Comparison of ENCODE assay signal across 24 cellular contexts in the genomic region with DNA sequence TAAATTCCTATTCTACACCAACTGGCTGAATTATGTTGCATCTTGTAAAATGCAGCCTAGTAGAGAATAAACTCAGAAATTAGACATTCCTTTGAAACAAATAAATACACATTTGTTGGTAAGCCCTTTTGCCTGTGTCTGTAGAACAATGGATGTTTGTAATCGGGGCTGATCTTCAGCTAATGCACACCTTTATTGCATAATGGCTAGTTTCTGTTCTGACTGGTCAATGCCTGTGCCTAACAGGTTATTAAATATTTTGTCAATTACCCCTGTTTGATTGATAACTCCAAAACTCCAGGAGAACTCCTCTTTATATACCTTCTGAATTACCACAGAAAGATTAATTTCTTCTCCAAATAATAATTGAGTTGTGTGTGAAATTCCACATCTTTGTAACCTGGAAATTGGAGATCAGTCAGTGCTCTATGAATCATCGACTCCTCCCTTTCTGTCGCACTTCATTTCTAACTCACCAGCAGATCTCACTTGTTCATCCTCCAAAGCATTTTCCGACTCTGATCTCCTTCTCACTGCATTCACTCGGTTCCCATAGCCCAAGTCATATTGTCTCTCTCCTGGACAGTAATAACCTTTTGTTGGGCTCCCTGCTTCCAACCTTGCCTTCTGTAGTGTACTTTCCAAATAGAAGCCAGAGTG.
"Had no signal": no experiment of that assay in that cellular context is flagged by ENCODE, and none has a peak within 500 bp of the region (broad histone marks: within the 10 kb centered on the region; RNA-seq: fewer than 3 reads in every experiment).

No MANE protein-coding gene starts in this region.

- H3K27me3 Mint-ChIP-seq: activated CD4-positive, alpha-beta memory T cell treated with anti-CD3 and anti-CD28 coated beads, Interleukin-2, amount 10 ng/mL, durations not matched to agents 7 days and 5 days; activated naive CD4-positive, alpha-beta T cell treated with anti-CD3 and anti-CD28 coated beads, Interleukin-2, amount 10 ng/mL, durations not matched to agents 7 days and 5 days; brain; stimulated activated naive CD8-positive, alpha-beta T cell treated with anti-CD3 and anti-CD28 coated beads, Interleukin-15, Interleukin-2, amounts not matched to agents 100 ng/mL and 50 ng/mL, for 24 hours had no signal

- H3K4me1 Mint-ChIP-seq: activated CD4-positive, alpha-beta memory T cell treated with anti-CD3 and anti-CD28 coated beads, Interleukin-2, amount 10 ng/mL, durations not matched to agents 7 days and 5 days; activated CD4-positive, alpha-beta T cell treated with anti-CD3 and anti-CD28 coated beads, Interleukin-2, amount 10 ng/mL, durations not matched to agents 24 days and 14 days; activated CD8-positive, alpha-beta memory T cell treated with anti-CD3 and anti-CD28 coated beads, Interleukin-2, amount 10 ng/mL, durations not matched to agents 7 days and 5 days; activated naive CD4-positive, alpha-beta T cell treated with anti-CD3 and anti-CD28 coated beads, Interleukin-2, amount 10 ng/mL, durations not matched to agents 7 days and 5 days had no signal

- H3K27me3 ChIP-seq: esophagus muscularis mucosa, gastrocnemius medialis, neutrophil, pancreas, thyroid gland had no signal

- H3K9me3 ChIP-seq: esophagus muscularis mucosa, gastrocnemius medialis, neutrophil, pancreas, thyroid gland had no signal

- DNase-seq: activated CD4-positive, alpha-beta memory T cell treated with anti-CD3 and anti-CD28 coated beads, Interleukin-2, amount 10 ng/mL, durations not matched to agents 7 days and 5 days; activated CD4-positive, alpha-beta T cell treated with anti-CD3 and anti-CD28 coated beads, Interleukin-2, amount 10 ng/mL, durations not matched to agents 24 days and 14 days; activated CD8-positive, alpha-beta memory T cell treated with anti-CD3 and anti-CD28 coated beads, Interleukin-2, amount 10 ng/mL, durations not matched to agents 7 days and 5 days; activated effector memory CD4-positive, alpha-beta T cell treated with anti-CD3 and anti-CD28 coated beads, Interleukin-2, amount 50 U/mL, for 16 hours; activated naive CD4-positive, alpha-beta T cell treated with anti-CD3 and anti-CD28 coated beads, Interleukin-2, amount 10 ng/mL, durations not matched to agents 7 days and 5 days; activated T-cell treated with anti-CD3 and anti-CD28 coated beads for 4 hours; anterior cingulate cortex; central memory CD4-positive, alpha-beta T cell; dermis blood vessel endothelial cell; effector CD8-positive, alpha-beta T cell; gastrocnemius medialis; hippocampal formation; left ventricle myocardium superior; pancreas; right cardiac atrium; stimulated activated CD4-positive, alpha-beta T cell treated with anti-CD3 and anti-CD28 coated beads, Interleukin-1b, Interleukin-23, amount 100 ng/mL, for 48 hours; substantia nigra; thyroid gland had no signal

- H3K36me3 ChIP-seq: esophagus muscularis mucosa, gastrocnemius medialis, neutrophil, pancreas, thyroid gland had no signal

- ATAC-seq: activated CD8-positive, alpha-beta memory T cell treated with anti-CD3 and anti-CD28 coated beads, Interleukin-2, amount 10 ng/mL, durations not matched to agents 7 days and 5 days; gastrocnemius medialis; left ventricle myocardium superior; right cardiac atrium had no signal

- H3K27ac ChIP-seq: esophagus muscularis mucosa, gastrocnemius medialis, neutrophil, pancreas, thyroid gland had no signal

- H3K4me3 ChIP-seq: esophagus muscularis mucosa, gastrocnemius medialis, pancreas, thyroid gland had no signal

- H3K9me3 Mint-ChIP-seq: activated CD4-positive, alpha-beta T cell treated with anti-CD3 and anti-CD28 coated beads, Interleukin-2, amount 10 ng/mL, durations not matched to agents 24 days and 14 days; activated naive CD4-positive, alpha-beta T cell treated with anti-CD3 and anti-CD28 coated beads, Interleukin-2, amount 10 ng/mL, durations not matched to agents 7 days and 5 days; stimulated activated naive CD8-positive, alpha-beta T cell treated with anti-CD3 and anti-CD28 coated beads, Interleukin-15, Interleukin-2, amounts not matched to agents 100 ng/mL and 50 ng/mL, for 24 hours; T-helper 1 cell treated with Interleukin-12 subunit alpha and Interleukin-12 subunit beta and Interleukin-4 antibody, amounts not matched to agents 30 μg/mL and 1 μg/mL, for 36 hours had no signal

- H3K36me3 Mint-ChIP-seq: activated naive CD4-positive, alpha-beta T cell treated with anti-CD3 and anti-CD28 coated beads, Interleukin-2, amount 10 ng/mL, durations not matched to agents 7 days and 5 days had no signal

- FAIRE-seq: pancreas had no signal

- H3K27ac Mint-ChIP-seq: activated CD4-positive, alpha-beta memory T cell treated with anti-CD3 and anti-CD28 coated beads, Interleukin-2, amount 10 ng/mL, durations not matched to agents 7 days and 5 days; activated CD4-positive, alpha-beta T cell treated with anti-CD3 and anti-CD28 coated beads, Interleukin-2, amount 10 ng/mL, durations not matched to agents 24 days and 14 days; activated CD8-positive, alpha-beta memory T cell treated with anti-CD3 and anti-CD28 coated beads, Interleukin-2, amount 10 ng/mL, durations not matched to agents 7 days and 5 days; activated naive CD4-positive, alpha-beta T cell treated with anti-CD3 and anti-CD28 coated beads, Interleukin-2, amount 10 ng/mL, durations not matched to agents 7 days and 5 days; brain; stimulated activated naive CD8-positive, alpha-beta T cell treated with anti-CD3 and anti-CD28 coated beads, Interleukin-15, Interleukin-2, amounts not matched to agents 100 ng/mL and 50 ng/mL, for 24 hours; T-helper 1 cell treated with Interleukin-12 subunit alpha and Interleukin-12 subunit beta and Interleukin-4 antibody, amounts not matched to agents 30 μg/mL and 1 μg/mL, for 36 hours had no signal

- H3K4me3 Mint-ChIP-seq: activated CD4-positive, alpha-beta memory T cell treated with anti-CD3 and anti-CD28 coated beads, Interleukin-2, amount 10 ng/mL, durations not matched to agents 7 days and 5 days; activated CD4-positive, alpha-beta T cell treated with anti-CD3 and anti-CD28 coated beads, Interleukin-2, amount 10 ng/mL, durations not matched to agents 24 days and 14 days; activated CD8-positive, alpha-beta memory T cell treated with anti-CD3 and anti-CD28 coated beads, Interleukin-2, amount 10 ng/mL, durations not matched to agents 7 days and 5 days; activated naive CD4-positive, alpha-beta T cell treated with anti-CD3 and anti-CD28 coated beads, Interleukin-2, amount 10 ng/mL, durations not matched to agents 7 days and 5 days; brain; nephron; stimulated activated naive CD8-positive, alpha-beta T cell treated with anti-CD3 and anti-CD28 coated beads, Interleukin-15, Interleukin-2, amounts not matched to agents 100 ng/mL and 50 ng/mL, for 24 hours; T-helper 1 cell treated with Interleukin-12 subunit alpha and Interleukin-12 subunit beta and Interleukin-4 antibody, amounts not matched to agents 30 μg/mL and 1 μg/mL, for 36 hours had no signal

- H3K4me1 ChIP-seq: gastrocnemius medialis, pancreas had no signal
